Comparison of ENCODE assay signal across 8 cellular contexts in genomic region chr5:177022386-177023246, GRCh38. TPM values are rescaled to one million over a fixed set of nuclear protein-coding genes. Genes with fewer than 3 reads are reported as not detected.
DNase-seq lines count a peak whose midpoint lies in the region; ATAC-seq lines count a peak whose summit lies in the region.

Gene ZNF346 (plus strand): TSS chr5:177022696. CDS start chr5:177022739, 43 bp downstream.

- H3K27me3 ChIP-seq in effector memory CD4-positive, alpha-beta T cell (replicated peaks; ENCODE audit: control insufficient read depth, insufficient read depth, low read length, poor library complexity, severe bottlenecking) = no peaks in the 10 kb centered on the region

- H3K27ac ChIP-seq in effector memory CD4-positive, alpha-beta T cell (ENCODE audit: insufficient read depth, low read length, poor library complexity, severe bottlenecking) = peak within 1 kb of the TSS; percentile 82

- H3K9me3 ChIP-seq in effector memory CD4-positive, alpha-beta T cell (ENCODE audit: control insufficient read depth, low read length) = no peaks in the 10 kb centered on the region

- H3K4me1 ChIP-seq in effector memory CD4-positive, alpha-beta T cell (ENCODE audit: control insufficient read depth, insufficient read depth, low read length, poor library complexity, severe bottlenecking) = peaks cover 9% of the 10 kb centered on the region

- peak; percentile 75 for DNase-seq in CMK (ENCODE audit: low read depth)
- peak; percentile 84 for DNase-seq in HT1080 (ENCODE audit: low read depth)
- DNase-seq in NK-92 treated with Interleukin-12 subunit alpha and Interleukin-12 subunit beta, amount 100 ng/mL, for 24 hours (lab: John Stamatoyannopoulos, UW) = peak; percentile 76
- peak; percentile 95 for DNase-seq in activated CD8-positive, alpha-beta memory T cell treated with anti-CD3 and anti-CD28 coated beads for 24 hours
- peak; percentile 83 to 93 (median 89) for DNase-seq in effector memory CD4-positive, alpha-beta T cell
- peak; percentile 96 for DNase-seq in medulla oblongata (ENCODE audit: extremely low spot score)
- peak; percentile 85 to 93 (median 87) for DNase-seq in stimulated activated CD4-positive, alpha-beta T cell treated with anti-CD3 and anti-CD28 coated beads, TNF-alpha, amount 100 ng/mL, for 48 hours (ENCODE audit: low read depth in 3 of 3)

- H3K36me3 ChIP-seq in effector memory CD4-positive, alpha-beta T cell (ENCODE audit: control insufficient read depth, insufficient read depth, low read length) = no peaks in the 10 kb centered on the region

- peak; percentile 73 for ATAC-seq in GM19468 (IDR thresholded peaks at IDR 0.05; ENCODE audit: extremely low read depth, unreplicated experiment)

- H3K4me3 ChIP-seq in effector memory CD4-positive, alpha-beta T cell (ENCODE audit: insufficient read depth, low read depth, low read length, poor library complexity, severe bottlenecking) = peak within 1 kb of the TSS; percentile 85

RNA-seq across cellular contexts. Expression of gene ZNF346, which starts in this region (rescaled TPM):
- 13.7 and 17.7 TPM in 2 replicates for total RNA-seq in HT1080 (2014; rRNA removed; shearing (Covaris generic))
- polyA plus RNA-seq in HT1080 (2015; cell fraction: cytosol; rRNA removed) = 7.3 TPM in 2 replicates
- 9.9 and 10.0 TPM in 2 replicates for polyA plus RNA-seq in HT1080 (2015; cell fraction: nucleus; rRNA removed)

Comparison
In these comparisons a context has a peak if more than half of its experiments do, and no peak if none do; other contexts are left out.
1. Peak in every context shown above with its lines: DNase-seq, ATAC-seq, H3K4me3 ChIP-seq and H3K27ac ChIP-seq.